ENCODE assay signal across 1 cellular context in genomic region chr17:82173351-82174041, GRCh38.
TF ChIP-seq lines count a peak whose summit lies in the region.

No MANE protein-coding gene starts in this region.

TF ChIP-seq in HCT116, 20 proteins besides CTCF, POLR2A, EP300 and RAD21 (continued from another document):
- TF ChIP-seq, protein P1, sequence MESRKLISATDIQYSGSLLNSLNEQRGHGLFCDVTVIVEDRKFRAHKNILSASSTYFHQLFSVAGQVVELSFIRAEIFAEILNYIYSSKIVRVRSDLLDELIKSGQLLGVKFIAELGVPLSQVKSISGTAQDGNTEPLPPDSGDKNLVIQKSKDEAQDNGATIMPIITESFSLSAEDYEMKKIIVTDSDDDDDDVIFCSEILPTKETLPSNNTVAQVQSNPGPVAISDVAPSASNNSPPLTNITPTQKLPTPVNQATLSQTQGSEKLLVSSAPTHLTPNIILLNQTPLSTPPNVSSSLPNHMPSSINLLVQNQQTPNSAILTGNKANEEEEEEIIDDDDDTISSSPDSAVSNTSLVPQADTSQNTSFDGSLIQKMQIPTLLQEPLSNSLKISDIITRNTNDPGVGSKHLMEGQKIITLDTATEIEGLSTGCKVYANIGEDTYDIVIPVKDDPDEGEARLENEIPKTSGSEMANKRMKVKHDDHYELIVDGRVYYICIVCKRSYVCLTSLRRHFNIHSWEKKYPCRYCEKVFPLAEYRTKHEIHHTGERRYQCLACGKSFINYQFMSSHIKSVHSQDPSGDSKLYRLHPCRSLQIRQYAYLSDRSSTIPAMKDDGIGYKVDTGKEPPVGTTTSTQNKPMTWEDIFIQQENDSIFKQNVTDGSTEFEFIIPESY (IDR thresholded peaks at IDR 0.05; ENCODE audit: extremely low read depth, insufficient replicate concordance, low read length), result no peak
- TF ChIP-seq ELF1 (IDR thresholded peaks at IDR 0.05; ENCODE audit: borderline replicate concordance, low read depth) (no peak), SP1 (IDR thresholded peaks at IDR 0.05; ENCODE audit: low read depth) (no peak), CBX3 (IDR thresholded peaks at IDR 0.05; ENCODE audit: low read depth) (no peak), SRF (IDR thresholded peaks at IDR 0.05; ENCODE audit: low read depth) (no peak), ATF3 (IDR thresholded peaks at IDR 0.05) (no peak), ZFX (IDR thresholded peaks at IDR 0.05) (no peak), FOSL1 (IDR thresholded peaks at IDR 0.05; ENCODE audit: low read depth) (no peak)
- TF ChIP-seq, protein P2, sequence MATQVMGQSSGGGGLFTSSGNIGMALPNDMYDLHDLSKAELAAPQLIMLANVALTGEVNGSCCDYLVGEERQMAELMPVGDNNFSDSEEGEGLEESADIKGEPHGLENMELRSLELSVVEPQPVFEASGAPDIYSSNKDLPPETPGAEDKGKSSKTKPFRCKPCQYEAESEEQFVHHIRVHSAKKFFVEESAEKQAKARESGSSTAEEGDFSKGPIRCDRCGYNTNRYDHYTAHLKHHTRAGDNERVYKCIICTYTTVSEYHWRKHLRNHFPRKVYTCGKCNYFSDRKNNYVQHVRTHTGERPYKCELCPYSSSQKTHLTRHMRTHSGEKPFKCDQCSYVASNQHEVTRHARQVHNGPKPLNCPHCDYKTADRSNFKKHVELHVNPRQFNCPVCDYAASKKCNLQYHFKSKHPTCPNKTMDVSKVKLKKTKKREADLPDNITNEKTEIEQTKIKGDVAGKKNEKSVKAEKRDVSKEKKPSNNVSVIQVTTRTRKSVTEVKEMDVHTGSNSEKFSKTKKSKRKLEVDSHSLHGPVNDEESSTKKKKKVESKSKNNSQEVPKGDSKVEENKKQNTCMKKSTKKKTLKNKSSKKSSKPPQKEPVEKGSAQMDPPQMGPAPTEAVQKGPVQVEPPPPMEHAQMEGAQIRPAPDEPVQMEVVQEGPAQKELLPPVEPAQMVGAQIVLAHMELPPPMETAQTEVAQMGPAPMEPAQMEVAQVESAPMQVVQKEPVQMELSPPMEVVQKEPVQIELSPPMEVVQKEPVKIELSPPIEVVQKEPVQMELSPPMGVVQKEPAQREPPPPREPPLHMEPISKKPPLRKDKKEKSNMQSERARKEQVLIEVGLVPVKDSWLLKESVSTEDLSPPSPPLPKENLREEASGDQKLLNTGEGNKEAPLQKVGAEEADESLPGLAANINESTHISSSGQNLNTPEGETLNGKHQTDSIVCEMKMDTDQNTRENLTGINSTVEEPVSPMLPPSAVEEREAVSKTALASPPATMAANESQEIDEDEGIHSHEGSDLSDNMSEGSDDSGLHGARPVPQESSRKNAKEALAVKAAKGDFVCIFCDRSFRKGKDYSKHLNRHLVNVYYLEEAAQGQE (IDR thresholded peaks at IDR 0.05; ENCODE audit: low read depth), result no peak
